Comparison of ENCODE assay signal across 9 cellular contexts in the genomic region with DNA sequence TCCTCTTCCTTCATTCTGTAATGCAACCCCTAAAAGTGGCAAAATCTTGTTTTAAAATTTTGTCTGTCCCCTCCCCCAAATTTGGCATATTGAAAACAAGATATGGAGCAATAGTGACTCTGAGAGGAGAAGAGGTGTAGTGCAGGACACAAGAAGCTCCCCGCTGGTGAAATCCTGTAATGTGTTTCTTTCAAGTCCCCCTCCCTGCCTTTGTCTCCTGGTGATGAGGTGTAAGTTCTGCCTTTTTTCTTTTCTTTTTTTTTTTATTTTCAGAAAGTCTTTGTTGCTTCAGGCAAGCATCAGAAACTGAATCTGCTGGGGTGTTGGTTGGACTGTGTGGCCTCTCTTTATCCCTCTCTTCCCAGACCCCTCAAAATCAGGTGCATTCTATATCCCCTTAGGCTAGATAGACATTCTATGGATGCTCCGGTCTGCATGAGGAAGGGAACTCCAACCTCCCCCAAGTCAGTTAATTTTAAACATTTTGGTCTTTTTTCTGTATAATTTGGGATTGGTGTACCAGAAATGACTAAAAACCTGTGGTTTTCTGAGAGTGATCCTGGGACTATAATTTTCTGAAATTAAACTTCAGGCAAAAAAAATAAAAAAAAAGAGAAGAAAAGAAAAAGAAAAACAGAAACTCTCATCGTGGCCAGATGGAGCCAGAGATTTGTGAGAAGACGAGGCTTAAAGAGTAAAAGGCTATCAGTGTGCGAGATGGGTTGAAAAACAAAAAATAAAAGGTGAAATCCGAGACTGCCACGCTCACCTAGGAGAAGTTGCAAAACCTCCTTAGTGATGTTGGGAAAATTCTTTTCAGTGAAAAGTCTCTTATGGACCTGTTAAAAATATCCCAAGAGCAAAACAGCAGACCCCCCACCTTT. TPM values are rescaled to one million over a fixed set of nuclear protein-coding genes. Genes with fewer than 3 reads are reported as not detected.
DNase-seq lines count a peak whose midpoint lies in the region; ATAC-seq and TF ChIP-seq lines count a peak whose summit lies in the region.
"Had no signal": no experiment of that assay in that cellular context is flagged by ENCODE, and none has a peak within 500 bp of the region (broad histone marks: within the 10 kb centered on the region; RNA-seq: fewer than 3 reads in every experiment).

No MANE protein-coding gene starts in this region.

- H3K27ac Mint-ChIP-seq in Calu3 (ENCODE audit: unreplicated experiment): no peak overlapping the region
- no peak overlapping the region for H3K27ac Mint-ChIP-seq in WTC11
- no peak overlapping the region for H3K27ac Mint-ChIP-seq in activated T-helper 17 cell treated with anti-CD3 and anti-CD28 coated beads, Interleukin-2, amount 50 U/mL, for 72 hours
- H3K27ac Mint-ChIP-seq in activated naive CD8-positive, alpha-beta T cell treated with anti-CD3 and anti-CD28 coated beads for 36 hours: no peak overlapping the region
- H3K27ac Mint-ChIP-seq: memory B cell had no signal

- TF ChIP-seq CTCF in Calu3 (IDR thresholded peaks at IDR 0.05; ENCODE audit: unreplicated experiment) (peak; percentile 50), WTC11 (IDR thresholded peaks at IDR 0.05) (0 out of 2 replicates have a peak, but pooled peaks have one; percentile 16)

- H3K4me1 Mint-ChIP-seq in Calu3 (ENCODE audit: low read depth, unreplicated experiment) (peaks cover 45% of the 10 kb centered on the region), WTC11 (peaks cover 12% of the 10 kb centered on the region)
- H3K4me1 Mint-ChIP-seq in activated T-helper 17 cell treated with anti-CD3 and anti-CD28 coated beads, Interleukin-2, amount 50 U/mL, for 72 hours: no peaks in the 10 kb centered on the region
- peaks cover 5% of the 10 kb centered on the region for H3K4me1 Mint-ChIP-seq in activated naive CD8-positive, alpha-beta T cell treated with anti-CD3 and anti-CD28 coated beads for 36 hours
- H3K4me1 Mint-ChIP-seq: memory B cell had no signal

- no peaks in the 10 kb centered on the region for H3K27me3 Mint-ChIP-seq in Calu3 (ENCODE audit: unreplicated experiment)
- H3K27me3 Mint-ChIP-seq in WTC11 (ENCODE audit: low read depth): no peaks in the 10 kb centered on the region
- H3K27me3 Mint-ChIP-seq in activated T-helper 17 cell treated with anti-CD3 and anti-CD28 coated beads, Interleukin-2, amount 50 U/mL, for 72 hours: peaks cover 4% of the 10 kb centered on the region
- H3K27me3 Mint-ChIP-seq in activated naive CD8-positive, alpha-beta T cell treated with anti-CD3 and anti-CD28 coated beads for 36 hours: peaks cover 13% of the 10 kb centered on the region

- BruUV-seq in Calu3 (replicated peaks; lab: Mats Ljungman, UMichigan): no TSS peak

- POLR2A ChIA-PET in WTC11 (lab: Charles Lee): interaction anchor here (0.7 to 1.1 kb wide), 5 partner anchors 11 to 328 kb away, joined by 3 to 5 read pairs (median 3); partner anchors contain the start of genes HIGD1A and VIPR1

- intact Hi-C loops in Calu3 (cut with micrococcal nuclease; ENCODE audit: unreplicated experiment) (loop anchor here (1.0 to 2.0 kb wide), 2 partner anchors 50 to 51 kb away; no protein-coding TSS in a partner anchor), left colon (cut with DNase I, micrococcal nuclease) (no loop called here)

- CTCF ChIA-PET in Calu3 (lab: Charles Lee) (interaction anchor here (0.6 to 2.2 kb wide), 12 partner anchors 9 to 601 kb away, joined by 3 to 20 read pairs (median 4); partner anchors contain the start of genes HIGD1A and SS18L2), WTC11 (lab: Charles Lee) (interaction anchor here (0.6 to 2.1 kb wide), 58 partner anchors 8 to 601 kb away, joined by 3 to 55 read pairs (median 5); partner anchors contain the start of genes HIGD1A, SEC22C and VIPR1)

- peak; percentile 73 for ATAC-seq in WTC11
- ATAC-seq in left colon: peak; percentile 35
- ATAC-seq in activated T-helper 17 cell treated with anti-CD3 and anti-CD28 coated beads, Interleukin-2, amount 50 U/mL, for 72 hours (replicated peaks): no peak

- no peaks in the 10 kb centered on the region for H3K9me3 Mint-ChIP-seq in Calu3 (ENCODE audit: low read depth, unreplicated experiment)
- H3K9me3 Mint-ChIP-seq in WTC11: no peaks in the 10 kb centered on the region
- no peaks in the 10 kb centered on the region for H3K9me3 Mint-ChIP-seq in activated T-helper 17 cell treated with anti-CD3 and anti-CD28 coated beads, Interleukin-2, amount 50 U/mL, for 72 hours
- H3K9me3 Mint-ChIP-seq in activated naive CD8-positive, alpha-beta T cell treated with anti-CD3 and anti-CD28 coated beads for 36 hours: no peaks in the 10 kb centered on the region
- H3K9me3 Mint-ChIP-seq: memory B cell had no signal

- DNase-seq in Calu3: peak; percentile 27
- peak; percentile 38 for DNase-seq in LHCN-M2 (ENCODE audit: low read depth)
- DNase-seq in WTC11 (ENCODE audit: low spot score): peak; percentile 17
- DNase-seq in left colon: no peak
- no peak for DNase-seq in stimulated activated CD4-positive, alpha-beta T cell treated with anti-CD3 and anti-CD28 coated beads, Interleukin-4, amount 100 ng/mL, for 1 hour
- no peak for DNase-seq in activated naive CD8-positive, alpha-beta T cell treated with anti-CD3 and anti-CD28 coated beads for 36 hours
- DNase-seq in activated effector memory CD4-positive, alpha-beta T cell treated with anti-CD3 and anti-CD28 coated beads, Interleukin-2, amount 50 U/mL, for 16 hours: no peak

- H3K4me3 Mint-ChIP-seq in Calu3 (ENCODE audit: low read depth, unreplicated experiment) (no peak overlapping the region), WTC11 (peak overlapping the region; percentile 42)
- no peak overlapping the region for H3K4me3 Mint-ChIP-seq in activated T-helper 17 cell treated with anti-CD3 and anti-CD28 coated beads, Interleukin-2, amount 50 U/mL, for 72 hours
- H3K4me3 Mint-ChIP-seq in activated naive CD8-positive, alpha-beta T cell treated with anti-CD3 and anti-CD28 coated beads for 36 hours: no peak overlapping the region
- H3K4me3 Mint-ChIP-seq: memory B cell had no signal

- H3K36me3 Mint-ChIP-seq in Calu3 (ENCODE audit: insufficient read depth, unreplicated experiment) (no peaks in the 10 kb centered on the region), WTC11 (no peaks in the 10 kb centered on the region)
- no peaks in the 10 kb centered on the region for H3K36me3 Mint-ChIP-seq in activated T-helper 17 cell treated with anti-CD3 and anti-CD28 coated beads, Interleukin-2, amount 50 U/mL, for 72 hours (ENCODE audit: low read depth)
- H3K36me3 Mint-ChIP-seq in activated naive CD8-positive, alpha-beta T cell treated with anti-CD3 and anti-CD28 coated beads for 36 hours: no peaks in the 10 kb centered on the region
- H3K36me3 Mint-ChIP-seq: memory B cell had no signal

TF ChIP-seq in WTC11, 78 proteins besides CTCF, POLR2A, EP300 and RAD21 (continues in another document):
- TF ChIP-seq NR3C1 (CRISPR knock-in tag; conservative IDR thresholded peaks at IDR 0.05; ENCODE audit: low read depth) (no peak), OVOL2 (CRISPR knock-in tag; IDR thresholded peaks at IDR 0.05; ENCODE audit: borderline replicate concordance) (no peak), AR (CRISPR knock-in tag; IDR thresholded peaks at IDR 0.05) (no peak)

RNA-seq across cellular contexts. Expression of gene ACKR2, which starts 21.4 kb away (rescaled TPM):
- total RNA-seq in Calu3 (2022) (0.45 and 1.5 TPM in 2 replicates), LHCN-M2 (2014; rRNA removed) (0.11 TPM in 1 of 2 replicates, not detected in the other), WTC11 (2021) (0.28 to 0.41 TPM (median 0.39 TPM) in 3 replicates), left colon (1 to 10 TPM; 4.9 to 6.3 TPM)
- polyA plus RNA-seq in LHCN-M2 (2012): 0.34 TPM
- total RNA-seq in activated T-helper 17 cell treated with anti-CD3 and anti-CD28 coated beads, Interleukin-2, amount 50 U/mL, for 72 hours: 1 to 10 TPM in 1 of 2 donors, under 1 TPM in 1; 0.77 to 1.3 TPM
- 1 to 10 TPM; 2.8 to 2.9 TPM for total RNA-seq in activated naive CD8-positive, alpha-beta T cell treated with anti-CD3 and anti-CD28 coated beads for 36 hours

RNA-seq across cellular contexts. Expression of gene HIGD1A, which starts 26.4 kb away (rescaled TPM):
- total RNA-seq in Calu3 (2022): 88.1 and 90.4 TPM in 2 replicates
- 185 and 201 TPM in 2 replicates for total RNA-seq in LHCN-M2 (2014; rRNA removed)
- 115 TPM for polyA plus RNA-seq in LHCN-M2 (2012)
- total RNA-seq in WTC11 (2021): 74.6 to 80.7 TPM (median 76.2 TPM) in 3 replicates
- total RNA-seq in left colon: 100 to 1,000 TPM; 376 to 377 TPM
- 10 to 100 TPM; 46.4 to 84.4 TPM for total RNA-seq in activated T-helper 17 cell treated with anti-CD3 and anti-CD28 coated beads, Interleukin-2, amount 50 U/mL, for 72 hours
- 10 to 100 TPM; 83.1 to 85.3 TPM for total RNA-seq in activated naive CD8-positive, alpha-beta T cell treated with anti-CD3 and anti-CD28 coated beads for 36 hours

RNA-seq across cellular contexts. Expression of gene CYP8B1, which starts 45.0 kb away (rescaled TPM):
- total RNA-seq in Calu3 (2022): not detected in 2 replicates
- not detected in 2 replicates for total RNA-seq in LHCN-M2 (2014; rRNA removed)
- polyA plus RNA-seq in LHCN-M2 (2012): not detected
- total RNA-seq in WTC11 (2021): 0.13 to 0.18 TPM (median 0.16 TPM) in 3 replicates
- not detected for total RNA-seq in left colon
- not detected for total RNA-seq in activated T-helper 17 cell treated with anti-CD3 and anti-CD28 coated beads, Interleukin-2, amount 50 U/mL, for 72 hours
- not detected for total RNA-seq in activated naive CD8-positive, alpha-beta T cell treated with anti-CD3 and anti-CD28 coated beads for 36 hours

RNA-seq across cellular contexts. Expression of gene CCDC13, which starts 57.6 kb away (rescaled TPM):
- total RNA-seq in Calu3 (2022) (0.66 and 0.68 TPM in 2 replicates), LHCN-M2 (2014; rRNA removed) (0.57 and 0.77 TPM in 2 replicates), WTC11 (2021) (0.79 TPM in 1 of 3 replicates, not detected in the others), left colon (1 to 10 TPM; 2.0 to 2.3 TPM)
- polyA plus RNA-seq in LHCN-M2 (2012): 0.17 TPM
- under 1 TPM in 1 of 2 donors, not detected in 1; 0.24 TPM for total RNA-seq in activated T-helper 17 cell treated with anti-CD3 and anti-CD28 coated beads, Interleukin-2, amount 50 U/mL, for 72 hours
- total RNA-seq in activated naive CD8-positive, alpha-beta T cell treated with anti-CD3 and anti-CD28 coated beads for 36 hours: under 1 TPM in 1 of 2 experiments, not detected in 1; 0.49 TPM

Comparison
In these comparisons a context has a peak if more than half of its experiments do, and no peak if none do; other contexts are left out.
1. DNase-seq: peak in Calu3 (single experiment), LHCN-M2 (single experiment) and WTC11 (single experiment); none in left colon (0 of 2), stimulated activated CD4-positive, alpha-beta T cell treated with anti-CD3 and anti-CD28 coated beads, Interleukin-4, amount 100 ng/mL, for 1 hour (single experiment), activated naive CD8-positive, alpha-beta T cell treated with anti-CD3 and anti-CD28 coated beads for 36 hours (single experiment) and activated effector memory CD4-positive, alpha-beta T cell treated with anti-CD3 and anti-CD28 coated beads, Interleukin-2, amount 50 U/mL, for 16 hours (single experiment).